Comparison of ENCODE assay signal across 10 cellular contexts in the genomic region with DNA sequence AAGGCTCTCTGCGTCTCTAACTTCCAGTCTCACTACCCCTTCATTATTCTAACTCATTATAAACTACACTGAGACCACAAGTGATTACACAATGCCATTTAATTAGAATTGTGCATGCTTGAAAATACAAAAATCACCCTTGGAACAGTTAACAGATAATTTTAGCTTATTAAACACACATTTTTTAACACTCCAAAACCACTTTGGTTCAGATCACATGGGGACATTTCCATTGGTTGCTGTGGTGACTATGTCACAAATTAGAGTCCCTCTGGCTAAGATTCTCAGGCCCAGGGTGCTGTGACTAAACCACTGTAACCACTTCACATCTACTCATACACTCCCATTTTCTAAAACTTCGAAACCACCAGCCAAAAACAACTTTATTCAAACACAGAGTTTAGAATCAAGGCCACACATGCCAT. TPM values are rescaled to one million over a fixed set of nuclear protein-coding genes. Genes with fewer than 3 reads are reported as not detected.
DNase-seq lines count a peak whose midpoint lies in the region; ATAC-seq and TF ChIP-seq lines count a peak whose summit lies in the region.
"Had no signal": no experiment of that assay in that cellular context is flagged by ENCODE, and none has a peak within 500 bp of the region (broad histone marks: within the 10 kb centered on the region; RNA-seq: fewer than 3 reads in every experiment).

No MANE protein-coding gene starts in this region.

- peaks cover 5% of the 10 kb centered on the region for H3K36me3 ChIP-seq in A673 (ENCODE audit: insufficient read depth, low read length, poor library complexity, severe bottlenecking)
- H3K36me3 ChIP-seq: brain microvascular endothelial cell had no signal

- H3K4me3 Mint-ChIP-seq in T-helper 2 cell treated with Interferon-gamma antibody and Interleukin-4, amounts not matched to agents 5 μg/mL and 100 μg/mL, for 36 hours, result peak overlapping the region; percentile 9
- H3K4me3 Mint-ChIP-seq in WTC11, result no peak overlapping the region

- BruUV-seq in A673 (replicated peaks; lab: Mats Ljungman, UMichigan), result no TSS peak

- ATAC-seq in GM19372 (IDR thresholded peaks at IDR 0.05; ENCODE audit: low read depth, unreplicated experiment) (peak; percentile 71), WTC11 (no peak), HG03460 (IDR thresholded peaks at IDR 0.05; ENCODE audit: unreplicated experiment) (no peak), HG03095 (IDR thresholded peaks at IDR 0.05; ENCODE audit: unreplicated experiment) (no peak)

- no peaks in the 10 kb centered on the region for H3K27me3 ChIP-seq in A673 (replicated peaks; ENCODE audit: insufficient read depth, low read depth, low read length, poor library complexity)
- H3K27me3 ChIP-seq: brain microvascular endothelial cell had no signal

- H3K27ac Mint-ChIP-seq in T-helper 2 cell treated with Interferon-gamma antibody and Interleukin-4, amounts not matched to agents 5 μg/mL and 100 μg/mL, for 36 hours, result no peak overlapping the region
- no peak overlapping the region for H3K27ac Mint-ChIP-seq in WTC11

- H3K9me3 Mint-ChIP-seq in T-helper 2 cell treated with Interferon-gamma antibody and Interleukin-4, amounts not matched to agents 5 μg/mL and 100 μg/mL, for 36 hours, result no peaks in the 10 kb centered on the region
- H3K9me3 Mint-ChIP-seq in WTC11, result no peaks in the 10 kb centered on the region

- peaks cover 44% of the 10 kb centered on the region for H3K4me1 Mint-ChIP-seq in T-helper 2 cell treated with Interferon-gamma antibody and Interleukin-4, amounts not matched to agents 5 μg/mL and 100 μg/mL, for 36 hours (ENCODE audit: low read depth)
- peaks cover 35% of the 10 kb centered on the region for H3K4me1 Mint-ChIP-seq in WTC11

- TF ChIP-seq CTCF in A673 (conservative IDR thresholded peaks at IDR 0.05; ENCODE audit: low read depth, low read length), result no peak
- no peak for TF ChIP-seq CTCF in WTC11 (IDR thresholded peaks at IDR 0.05)

- DNase-seq in A673 (ENCODE audit: low spot score), result no peak
- peak; percentile 49 for DNase-seq in T-helper 2 cell treated with Interferon-gamma antibody and Interleukin-4, amounts not matched to agents 5 μg/mL and 100 μg/mL, for 36 hours (ENCODE audit: low spot score)
- peak; percentile 26 for DNase-seq in fibroblast of peridontal ligament (ENCODE audit: extremely low read depth)
- no peak for DNase-seq in hypothalamus (lab: John Stamatoyannopoulos, UW)
- no peak for DNase-seq in WTC11 (ENCODE audit: low spot score)
- DNase-seq: brain microvascular endothelial cell, SK-N-SH had no signal

- intact Hi-C loops in A673 (cut with micrococcal nuclease; ENCODE audit: unreplicated experiment), result no loop called here

- CTCF ChIA-PET in A673 (lab: Charles Lee) (interaction anchor here (0.6 kb wide), 1 partner anchor 152 kb away, joined by 3 read pairs; no protein-coding TSS in a partner anchor), WTC11 (lab: Charles Lee) (interaction anchor here (1.0 kb wide), 1 partner anchor 50 kb away, joined by 3 read pairs; no protein-coding TSS in a partner anchor)

- no peak overlapping the region for H3K4me3 ChIP-seq in A673 (ENCODE audit: low read depth, low read length, poor library complexity, severe bottlenecking)

- peaks cover 12% of the 10 kb centered on the region for H3K36me3 Mint-ChIP-seq in T-helper 2 cell treated with Interferon-gamma antibody and Interleukin-4, amounts not matched to agents 5 μg/mL and 100 μg/mL, for 36 hours (ENCODE audit: low read depth)
- no peaks in the 10 kb centered on the region for H3K36me3 Mint-ChIP-seq in WTC11

- H3K9me3 ChIP-seq in A673 (ENCODE audit: low read depth, low read length, poor library complexity, severe bottlenecking), result no peaks in the 10 kb centered on the region
- H3K9me3 ChIP-seq: SK-N-SH had no signal

- peak overlapping the region; percentile 90 for H3K27ac ChIP-seq in A673 (ENCODE audit: low read depth, low read length, poor library complexity, severe bottlenecking)
- H3K27ac ChIP-seq: brain microvascular endothelial cell had no signal

- no peaks in the 10 kb centered on the region for H3K27me3 Mint-ChIP-seq in T-helper 2 cell treated with Interferon-gamma antibody and Interleukin-4, amounts not matched to agents 5 μg/mL and 100 μg/mL, for 36 hours (ENCODE audit: low read depth)
- H3K27me3 Mint-ChIP-seq in WTC11 (ENCODE audit: low read depth), result no peaks in the 10 kb centered on the region

- POLR2A ChIA-PET in A673 (lab: Charles Lee; ENCODE audit: low non-redundant PET) (no interaction called here), WTC11 (lab: Charles Lee) (no interaction called here)

- peaks cover 85% of the 10 kb centered on the region for H3K4me1 ChIP-seq in A673 (ENCODE audit: insufficient read depth, low read length, poor library complexity, severe bottlenecking)

TF ChIP-seq in WTC11, 78 proteins besides CTCF, POLR2A, EP300 and RAD21 (continues in another document):
- TF ChIP-seq CREB1 (CRISPR knock-in tag; IDR thresholded peaks at IDR 0.05), result no peak
- TF ChIP-seq RELA (CRISPR knock-in tag; IDR thresholded peaks at IDR 0.05; ENCODE audit: borderline replicate concordance), result no peak
- TF ChIP-seq, protein P1, sequence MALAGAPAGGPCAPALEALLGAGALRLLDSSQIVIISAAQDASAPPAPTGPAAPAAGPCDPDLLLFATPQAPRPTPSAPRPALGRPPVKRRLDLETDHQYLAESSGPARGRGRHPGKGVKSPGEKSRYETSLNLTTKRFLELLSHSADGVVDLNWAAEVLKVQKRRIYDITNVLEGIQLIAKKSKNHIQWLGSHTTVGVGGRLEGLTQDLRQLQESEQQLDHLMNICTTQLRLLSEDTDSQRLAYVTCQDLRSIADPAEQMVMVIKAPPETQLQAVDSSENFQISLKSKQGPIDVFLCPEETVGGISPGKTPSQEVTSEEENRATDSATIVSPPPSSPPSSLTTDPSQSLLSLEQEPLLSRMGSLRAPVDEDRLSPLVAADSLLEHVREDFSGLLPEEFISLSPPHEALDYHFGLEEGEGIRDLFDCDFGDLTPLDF (CRISPR knock-in tag; IDR thresholded peaks at IDR 0.05), result no peak
- TF ChIP-seq, protein P2, sequence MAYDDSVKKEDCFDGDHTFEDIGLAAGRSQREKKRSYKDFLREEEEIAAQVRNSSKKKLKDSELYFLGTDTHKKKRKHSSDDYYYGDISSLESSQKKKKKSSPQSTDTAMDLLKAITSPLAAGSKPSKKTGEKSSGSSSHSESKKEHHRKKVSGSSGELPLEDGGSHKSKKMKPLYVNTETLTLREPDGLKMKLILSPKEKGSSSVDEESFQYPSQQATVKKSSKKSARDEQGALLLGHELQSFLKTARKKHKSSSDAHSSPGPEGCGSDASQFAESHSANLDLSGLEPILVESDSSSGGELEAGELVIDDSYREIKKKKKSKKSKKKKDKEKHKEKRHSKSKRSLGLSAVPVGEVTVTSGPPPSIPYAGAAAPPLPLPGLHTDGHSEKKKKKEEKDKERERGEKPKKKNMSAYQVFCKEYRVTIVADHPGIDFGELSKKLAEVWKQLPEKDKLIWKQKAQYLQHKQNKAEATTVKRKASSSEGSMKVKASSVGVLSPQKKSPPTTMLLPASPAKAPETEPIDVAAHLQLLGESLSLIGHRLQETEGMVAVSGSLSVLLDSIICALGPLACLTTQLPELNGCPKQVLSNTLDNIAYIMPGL (CRISPR knock-in tag; IDR thresholded peaks at IDR 0.05), result no peak
- TF ChIP-seq, protein P3, sequence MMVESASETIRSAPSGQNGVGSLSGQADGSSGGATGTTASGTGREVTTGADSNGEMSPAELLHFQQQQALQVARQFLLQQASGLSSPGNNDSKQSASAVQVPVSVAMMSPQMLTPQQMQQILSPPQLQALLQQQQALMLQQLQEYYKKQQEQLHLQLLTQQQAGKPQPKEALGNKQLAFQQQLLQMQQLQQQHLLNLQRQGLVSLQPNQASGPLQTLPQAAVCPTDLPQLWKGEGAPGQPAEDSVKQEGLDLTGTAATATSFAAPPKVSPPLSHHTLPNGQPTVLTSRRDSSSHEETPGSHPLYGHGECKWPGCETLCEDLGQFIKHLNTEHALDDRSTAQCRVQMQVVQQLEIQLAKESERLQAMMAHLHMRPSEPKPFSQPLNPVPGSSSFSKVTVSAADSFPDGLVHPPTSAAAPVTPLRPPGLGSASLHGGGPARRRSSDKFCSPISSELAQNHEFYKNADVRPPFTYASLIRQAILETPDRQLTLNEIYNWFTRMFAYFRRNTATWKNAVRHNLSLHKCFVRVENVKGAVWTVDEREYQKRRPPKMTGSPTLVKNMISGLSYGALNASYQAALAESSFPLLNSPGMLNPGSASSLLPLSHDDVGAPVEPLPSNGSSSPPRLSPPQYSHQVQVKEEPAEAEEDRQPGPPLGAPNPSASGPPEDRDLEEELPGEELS (CRISPR knock-in tag; IDR thresholded peaks at IDR 0.05), result no peak
- no peak for TF ChIP-seq JAZF1 (CRISPR knock-in tag; IDR thresholded peaks at IDR 0.05)
- no peak for TF ChIP-seq CREM (CRISPR knock-in tag; IDR thresholded peaks at IDR 0.05)
- TF ChIP-seq ZBTB21 (CRISPR knock-in tag; IDR thresholded peaks at IDR 0.05; ENCODE audit: borderline replicate concordance), result no peak

RNA-seq across cellular contexts. Expression of a gene that starts 43.0 kb away (rescaled TPM):
- total RNA-seq in A673 (2021) (318 and 339 TPM in 2 replicates), WTC11 (2021) (21.1 to 28.2 TPM (median 27.8 TPM) in 3 replicates)

Comparison
In these comparisons a context has a peak if more than half of its experiments do, and no peak if none do; other contexts are left out.
1. DNase-seq: peak in T-helper 2 cell treated with Interferon-gamma antibody and Interleukin-4, amounts not matched to agents 5 μg/mL and 100 μg/mL, for 36 hours (single experiment) and fibroblast of peridontal ligament (single experiment); none in A673 (single experiment), hypothalamus (0 of 51) and WTC11 (single experiment).
2. RNA of a gene that starts 43.0 kb away (total RNA-seq): 318 to 339 TPM in A673; 21.1 to 28.2 TPM in WTC11; every median in the first group is over 10 times any median in the second.